Comparison of ENCODE assay signal across 7 cellular contexts in genomic region chr15:48285329-48286214, GRCh38. TPM values are rescaled to one million over a fixed set of nuclear protein-coding genes. Genes with fewer than 3 reads are reported as not detected.
A peak's percentile ranks its signal among the peaks of the same experiment; 100 is the strongest.
DNase-seq lines count a peak whose midpoint lies in the region; FAIRE-seq and TF ChIP-seq lines count a peak whose summit lies in the region.

No MANE protein-coding gene starts in this region.

- H3K36me3 ChIP-seq in GM06990 (ENCODE audit: control insufficient read depth, insufficient read depth, low read length), result no peaks in the 10 kb centered on the region
- no peaks in the 10 kb centered on the region for H3K36me3 ChIP-seq in H7 (replicated peaks; ENCODE audit: control insufficient read depth, insufficient read depth, low read length)
- no peaks in the 10 kb centered on the region for H3K36me3 ChIP-seq in breast epithelium

- FAIRE-seq in islet of Langerhans (lab: Jason Lieb, UNC), result peak; percentile 95

- TF ChIP-seq CTCF in GM06990 (IDR thresholded peaks at IDR 0.05; ENCODE audit: insufficient read depth, low read length, poor library complexity, severe bottlenecking), result peak; percentile 57
- TF ChIP-seq CTCF in breast epithelium (IDR thresholded peaks at IDR 0.05), result peak; percentile 34 to 64 (median 60)

- TF ChIP-seq POLR2A in breast epithelium (IDR thresholded peaks at IDR 0.05), result no peak

- H3K27ac ChIP-seq in breast epithelium, result no peak overlapping the region

- peak; percentile 8 for DNase-seq in GM06990 (ENCODE audit: extremely low read depth, insufficient read length)
- DNase-seq in H7, result peak; percentile 41
- DNase-seq in NCI-H1092 treated with DMSO at 0.1 percent for 48 hours (lab: John Stamatoyannopoulos, UW), result peak; percentile 73
- DNase-seq in SKM-1 treated with dmso at 0.1 percent for 144 hours (lab: John Stamatoyannopoulos, UW; ENCODE audit: unreplicated experiment), result peak; percentile 48
- peak in 1 of 2 donors; percentile 22 for DNase-seq in breast epithelium (ENCODE audit: low spot score in 2 of 2)
- peak; percentile 11 to 48 for DNase-seq in stimulated activated CD4-positive, alpha-beta T cell treated with anti-CD3 and anti-CD28 coated beads, Interleukin-2, amount 100 ng/mL, for 24 hours

- H3K27me3 ChIP-seq in GM06990 (replicated peaks; ENCODE audit: control insufficient read depth, insufficient read depth, low read length) (no peaks in the 10 kb centered on the region), H7 (ENCODE audit: control insufficient read depth, insufficient read depth, low read length) (no peaks in the 10 kb centered on the region), breast epithelium (no peaks in the 10 kb centered on the region)

- H3K4me1 ChIP-seq in breast epithelium, result no peaks in the 10 kb centered on the region

- H3K4me3 ChIP-seq in GM06990 (replicated peaks; ENCODE audit: low read depth, low read length) (no peak overlapping the region), H7 (ENCODE audit: insufficient read depth, low read depth, low read length) (no peak overlapping the region), breast epithelium (peak overlapping the region in 2 of 3 donors; percentile 35 to 55)

- H3K9me3 ChIP-seq in breast epithelium, result no peaks in the 10 kb centered on the region

- intact Hi-C loops in breast epithelium (cut with DNase I; ENCODE audit: low total_unique reads), result no loop called here

RNA-seq across cellular contexts. Expression of gene DUT, which starts 45.7 kb away (rescaled TPM):
- total RNA-seq in H7 (2014; rRNA removed; shearing (Covaris generic)), result 72.9 and 75.5 TPM in 2 replicates
- total RNA-seq in breast epithelium, result 100 to 1,000 TPM; 101 to 105 (median 105) TPM

Comparison
In these comparisons a context has a peak if more than half of its experiments do, and no peak if none do; other contexts are left out.
1. H3K4me3 ChIP-seq: peak in breast epithelium (2 of 3); none in GM06990 (single experiment) and H7 (single experiment).